In genomic region chr2:50401772-50402653, GRCh38 we compare ENCODE assay signal across 1 cellular context.
A peak's percentile ranks its signal among the peaks of the same experiment; 100 is the strongest.
TF ChIP-seq lines count a peak whose summit lies in the region.

No MANE protein-coding gene starts in this region.

TF ChIP-seq in K562, 482 proteins besides CTCF, POLR2A, EP300 and RAD21 (continued from another document):
- TF ChIP-seq MGA (IDR thresholded peaks at IDR 0.05) = no peak
- TF ChIP-seq ZNF717 (CRISPR knock-in tag; IDR thresholded peaks at IDR 0.05) = no peak
- peak; percentile 84 for TF ChIP-seq ZNF316 (IDR thresholded peaks at IDR 0.05)
- TF ChIP-seq RBM39 (optimal IDR thresholded peaks at IDR 0.05; ENCODE audit: low read depth, low read length) = no peak
- no peak for TF ChIP-seq ZNF57 (CRISPR knock-in tag; IDR thresholded peaks at IDR 0.05)
- TF ChIP-seq MAFF (IDR thresholded peaks at IDR 0.05; ENCODE audit: low read length) = peak; percentile 45; the same call in 1 of the 2 replicates
- TF ChIP-seq C11orf30 (IDR thresholded peaks at IDR 0.05; ENCODE audit: low read depth) = peak; percentile 62
- TF ChIP-seq CHD4 (IDR thresholded peaks at IDR 0.05; ENCODE audit: insufficient read depth, insufficient replicate concordance, low read depth, low read length, poor library complexity, severe bottlenecking) = no peak
- no peak for TF ChIP-seq SIN3B (IDR thresholded peaks at IDR 0.05; ENCODE audit: low read depth)
- no peak for TF ChIP-seq SAFB2 (IDR thresholded peaks at IDR 0.05; ENCODE audit: borderline replicate concordance, low read depth, low read length, severe bottlenecking)
- TF ChIP-seq MAFK (IDR thresholded peaks at IDR 0.05; ENCODE audit: low read length) = peak; percentile 35; the same call in 1 of the 2 replicates
- TF ChIP-seq EGR1 (conservative IDR thresholded peaks at IDR 0.05) = peak; percentile 29
- peak; percentile 65; the same call in 1 of the 2 replicates for TF ChIP-seq MAFG (tag; conservative IDR thresholded peaks at IDR 0.05)
